14 cellular contexts compared by ENCODE assay signal in the genomic region with DNA sequence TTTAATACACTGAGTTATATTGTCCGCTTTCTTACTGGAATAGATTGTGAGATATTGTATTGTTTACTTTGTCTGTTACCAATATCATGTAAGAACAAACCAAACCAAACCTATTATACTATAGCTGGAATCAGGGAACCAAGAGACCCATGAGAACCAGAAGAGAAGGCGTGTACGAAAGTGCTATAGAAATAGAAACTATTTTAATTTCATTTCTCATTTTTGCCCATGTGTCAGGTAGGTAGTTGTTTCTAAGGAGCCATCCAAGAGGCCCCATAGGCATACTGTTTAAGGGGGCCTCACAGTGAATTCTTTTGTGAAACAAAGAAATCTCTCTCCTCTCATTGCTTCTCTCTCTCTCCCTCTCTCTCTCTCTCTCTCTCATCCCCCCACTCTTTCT.
"Had no signal": no experiment of that assay in that cellular context is flagged by ENCODE, and none has a peak within 500 bp of the region (broad histone marks: within the 10 kb centered on the region; RNA-seq: fewer than 3 reads in every experiment).

No MANE protein-coding gene starts in this region.

- H3K27ac Mint-ChIP-seq: activated CD4-positive, alpha-beta T cell treated with anti-CD3 and anti-CD28 coated beads, Interleukin-2, amount 10 ng/mL, durations not matched to agents 24 days and 14 days; effector memory CD8-positive, alpha-beta T cell; type B pancreatic cell had no signal

- H3K4me3 Mint-ChIP-seq: activated CD4-positive, alpha-beta T cell treated with anti-CD3 and anti-CD28 coated beads, Interleukin-2, amount 10 ng/mL, durations not matched to agents 24 days and 14 days; effector memory CD8-positive, alpha-beta T cell; nephron; type B pancreatic cell had no signal

- H3K27me3 Mint-ChIP-seq: activated CD4-positive, alpha-beta T cell treated with anti-CD3 and anti-CD28 coated beads, Interleukin-2, amount 10 ng/mL, durations not matched to agents 24 days and 14 days had no signal

- DNase-seq: activated CD4-positive, alpha-beta T cell treated with anti-CD3 and anti-CD28 coated beads, Interleukin-2, amount 10 ng/mL, durations not matched to agents 24 days and 14 days; activated CD4-positive, CD25-positive, alpha-beta regulatory T cell; activated CD8-positive, alpha-beta memory T cell treated with anti-CD3 and anti-CD28 coated beads, Interleukin-2, amount 50 U/mL, for 48 hours; activated naive CD4-positive, alpha-beta T cell treated with Interleukin-2 at 50 U/mL for 16 hours; aorta; cerebellar nuclear complex; effector memory CD8-positive, alpha-beta T cell; left cardiac atrium; lower lobe of right lung; right lobe of liver; stimulated activated naive CD8-positive, alpha-beta T cell treated with anti-CD3 and anti-CD28 coated beads, Interleukin-15, Interleukin-2, amounts not matched to agents 100 U/mL and 50 U/mL, for 24 hours had no signal

- H3K9me3 Mint-ChIP-seq: activated CD4-positive, alpha-beta T cell treated with anti-CD3 and anti-CD28 coated beads, Interleukin-2, amount 10 ng/mL, durations not matched to agents 24 days and 14 days; effector memory CD8-positive, alpha-beta T cell; nephron; type B pancreatic cell had no signal

- H3K4me1 Mint-ChIP-seq: activated CD4-positive, alpha-beta T cell treated with anti-CD3 and anti-CD28 coated beads, Interleukin-2, amount 10 ng/mL, durations not matched to agents 24 days and 14 days had no signal

- ATAC-seq: effector memory CD8-positive, alpha-beta T cell; gastroesophageal sphincter; left cardiac atrium; lower lobe of right lung; right lobe of liver; stimulated activated naive CD8-positive, alpha-beta T cell treated with anti-CD3 and anti-CD28 coated beads, Interleukin-15, Interleukin-2, amounts not matched to agents 100 U/mL and 50 U/mL, for 24 hours had no signal

- H3K36me3 Mint-ChIP-seq: type B pancreatic cell had no signal
